ENCODE assay signal across 8 cellular contexts in the genomic region with DNA sequence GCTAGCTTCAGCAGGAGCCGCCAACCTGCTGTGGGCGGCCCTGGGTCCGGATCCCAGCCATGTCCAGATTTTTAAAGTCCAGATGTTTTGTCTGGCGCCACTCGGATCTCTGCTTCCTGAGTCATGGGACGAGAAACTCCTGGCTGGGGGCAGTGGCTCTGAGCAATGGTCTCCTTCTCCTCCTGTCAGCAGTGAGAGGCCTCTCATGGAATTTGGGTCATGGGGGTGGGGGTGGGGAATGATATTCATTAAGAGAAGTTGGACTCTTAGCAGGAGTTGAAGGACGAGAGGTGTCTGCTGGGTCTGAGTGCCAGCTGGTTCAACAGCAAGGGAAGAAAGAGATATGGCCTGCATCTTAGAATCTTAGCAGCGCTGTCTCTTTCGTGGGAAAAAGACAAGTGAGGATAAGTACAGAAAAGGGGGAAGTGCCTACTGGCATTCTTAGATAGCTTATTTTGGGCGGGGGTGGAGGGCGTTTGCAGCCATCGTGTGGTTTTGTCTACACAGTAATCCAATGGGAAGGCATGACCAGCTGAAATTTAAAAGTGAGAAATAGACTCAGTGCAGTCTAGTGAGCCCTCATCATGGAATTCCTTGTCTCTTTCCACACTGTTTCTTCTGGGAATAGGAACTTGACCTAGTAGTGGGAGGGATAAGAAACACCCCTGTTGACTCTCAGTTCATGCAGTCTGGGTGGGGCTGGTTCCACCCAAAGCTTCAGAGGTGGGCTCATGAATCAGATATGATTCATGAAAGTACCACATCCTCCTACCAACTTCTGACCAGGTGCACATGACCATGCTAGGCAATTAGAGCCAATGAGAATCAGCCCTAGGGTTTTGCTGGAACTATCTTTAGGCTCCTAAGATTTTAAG.
DNase-seq lines count a peak whose midpoint lies in the region; ATAC-seq and TF ChIP-seq lines count a peak whose summit lies in the region.

No MANE protein-coding gene starts in this region.

- TF ChIP-seq POLR2A in transverse colon (IDR thresholded peaks at IDR 0.05) (no peak), stomach (IDR thresholded peaks at IDR 0.05) (no peak), esophagus squamous epithelium (IDR thresholded peaks at IDR 0.05) (no peak)

- TF ChIP-seq CTCF in fibroblast of lung (conservative IDR thresholded peaks at IDR 0.05 in 1 of 2, IDR thresholded peaks at IDR 0.05 in 1 of 2; ENCODE audit: low read depth in 1 of 2, low read length in 2 of 2) (no peak), transverse colon (IDR thresholded peaks at IDR 0.05) (no peak), stomach (IDR thresholded peaks at IDR 0.05) (no peak), esophagus squamous epithelium (IDR thresholded peaks at IDR 0.05) (no peak)

- in situ Hi-C loops in transverse colon (cut with MboI; ENCODE audit: low pct_ligation_motif_present in 1 of 4, low pct_unique_long_range_greater_than_20kb in 1 of 4, low sequenced_read_pairs in 3 of 4) = no loop called here

- H3K9ac ChIP-seq in fibroblast of lung (ENCODE audit: insufficient read depth, low read length) = no peak overlapping the region

- intact Hi-C loops in transverse colon (cut with DNase I; ENCODE audit: low total_unique reads) (no loop called here), stomach (cut with DNase I; ENCODE audit: low total_unique reads) (no loop called here), esophagus squamous epithelium (cut with DNase I) (no loop called here)

- ATAC-seq in activated T-cell treated with anti-CD3 and anti-CD28 coated beads, Interleukin-2, amount 50 U/mL, for 72 hours (replicated peaks in 1 of 2) = peak; percentile 75 to 76
- ATAC-seq in HG03521 (IDR thresholded peaks at IDR 0.05; ENCODE audit: unreplicated experiment) = peak; percentile 73

- no peak overlapping the region for H3K4me2 ChIP-seq in fibroblast of lung (ENCODE audit: extremely low read depth, insufficient read depth, low read length)

- no peaks in the 10 kb centered on the region for H3K9me3 ChIP-seq in fibroblast of lung (ENCODE audit: control insufficient read depth, insufficient read depth, low read depth, low read length)
- no peaks in the 10 kb centered on the region for H3K9me3 ChIP-seq in transverse colon
- no peaks in the 10 kb centered on the region for H3K9me3 ChIP-seq in stomach
- no peaks in the 10 kb centered on the region for H3K9me3 ChIP-seq in esophagus squamous epithelium

- no peaks in the 10 kb centered on the region for H3K4me1 Mint-ChIP-seq in activated T-cell treated with anti-CD3 and anti-CD28 coated beads, Interleukin-2, amount 50 U/mL, for 72 hours (ENCODE audit: low read depth)
- no peaks in the 10 kb centered on the region for H3K4me1 Mint-ChIP-seq in activated T-cell treated with anti-CD3 and anti-CD28 coated beads, Interleukin-2, amount 50 U/mL, for 24 hours (ENCODE audit: low read depth)

- H3K36me3 ChIP-seq in fibroblast of lung (ENCODE audit: control insufficient read depth, insufficient read depth, low read length) (no peaks in the 10 kb centered on the region), transverse colon (no peaks in the 10 kb centered on the region), stomach (no peaks in the 10 kb centered on the region), esophagus squamous epithelium (no peaks in the 10 kb centered on the region)

- H3K27ac ChIP-seq in fibroblast of lung (ENCODE audit: insufficient read depth, low read length) (no peak overlapping the region), transverse colon (no peak overlapping the region), stomach (peak overlapping the region in 1 of 5 donors; percentile 10), esophagus squamous epithelium (peak overlapping the region in 2 of 4 donors; percentile 13 to 17)

- H3K4me3 ChIP-seq in fibroblast of lung (replicated peaks in 1 of 4; ENCODE audit: control extremely low read depth in 1 of 4, insufficient read depth in 1 of 4, low read depth in 3 of 4, low read length in 4 of 4) (no peak overlapping the region), transverse colon (no peak overlapping the region), stomach (no peak overlapping the region), esophagus squamous epithelium (no peak overlapping the region)

- no peaks in the 10 kb centered on the region for H3K27me3 ChIP-seq in fibroblast of lung (ENCODE audit: control insufficient read depth, insufficient read depth, low read length)
- peaks cover 10% of the 10 kb centered on the region for H3K27me3 ChIP-seq in transverse colon
- peaks cover 0 to 43% (median 0%) of the 10 kb centered on the region in 3 donors for H3K27me3 ChIP-seq in stomach
- peaks cover 0 to 23% (median 0%) of the 10 kb centered on the region in 4 donors for H3K27me3 ChIP-seq in esophagus squamous epithelium

- peak in 1 of 2 donors; percentile 5 for DNase-seq in activated T-cell treated with anti-CD3 and anti-CD28 coated beads, Interleukin-2, amount 50 U/mL, for 72 hours
- DNase-seq in activated T-cell treated with anti-CD3 and anti-CD28 coated beads, Interleukin-2, amount 50 U/mL, for 24 hours = no peak
- DNase-seq in fibroblast of lung (ENCODE audit: low read depth in 2 of 2) (peak; percentile 1 to 10), transverse colon (peak; percentile 11), stomach (no peak), GM19238 (ENCODE audit: insufficient read length, low spot score) (no peak), esophagus squamous epithelium (lab: John Stamatoyannopoulos, UW) (no peak)

- H3K27me3 Mint-ChIP-seq in activated T-cell treated with anti-CD3 and anti-CD28 coated beads, Interleukin-2, amount 50 U/mL, for 72 hours (ENCODE audit: low read depth) = peaks cover 50% of the 10 kb centered on the region
- peaks cover 39% of the 10 kb centered on the region for H3K27me3 Mint-ChIP-seq in activated T-cell treated with anti-CD3 and anti-CD28 coated beads, Interleukin-2, amount 50 U/mL, for 24 hours

- H4K20me1 ChIP-seq in fibroblast of lung (ENCODE audit: control insufficient read depth, extremely low read depth, insufficient read depth, low read length) = no peaks in the 10 kb centered on the region

- H2AFZ ChIP-seq in fibroblast of lung (ENCODE audit: low read length) = no peak overlapping the region

- no peak overlapping the region for H3K27ac Mint-ChIP-seq in activated T-cell treated with anti-CD3 and anti-CD28 coated beads, Interleukin-2, amount 50 U/mL, for 72 hours
- no peak overlapping the region for H3K27ac Mint-ChIP-seq in activated T-cell treated with anti-CD3 and anti-CD28 coated beads, Interleukin-2, amount 50 U/mL, for 24 hours

- H3K4me1 ChIP-seq in fibroblast of lung (ENCODE audit: control insufficient read depth, extremely low read depth, insufficient read depth, low read length) (no peaks in the 10 kb centered on the region), transverse colon (no peaks in the 10 kb centered on the region), stomach (no peaks in the 10 kb centered on the region), esophagus squamous epithelium (peaks cover 0 to 3% (median 0%) of the 10 kb centered on the region in 3 donors)

- H3K79me2 ChIP-seq in fibroblast of lung (ENCODE audit: control insufficient read depth, insufficient read depth, low read length) = no peaks in the 10 kb centered on the region

- TF ChIP-seq EP300 in transverse colon (IDR thresholded peaks at IDR 0.05; ENCODE audit: low read depth) = no peak
- TF ChIP-seq EP300 in stomach (IDR thresholded peaks at IDR 0.05) = no peak

- H3K36me3 Mint-ChIP-seq in activated T-cell treated with anti-CD3 and anti-CD28 coated beads, Interleukin-2, amount 50 U/mL, for 72 hours (ENCODE audit: insufficient read depth in 2 of 2) = no peaks in the 10 kb centered on the region
- no peaks in the 10 kb centered on the region for H3K36me3 Mint-ChIP-seq in activated T-cell treated with anti-CD3 and anti-CD28 coated beads, Interleukin-2, amount 50 U/mL, for 24 hours (ENCODE audit: low read depth)

- no peaks in the 10 kb centered on the region for H3K9me3 Mint-ChIP-seq in activated T-cell treated with anti-CD3 and anti-CD28 coated beads, Interleukin-2, amount 50 U/mL, for 72 hours
- H3K9me3 Mint-ChIP-seq in activated T-cell treated with anti-CD3 and anti-CD28 coated beads, Interleukin-2, amount 50 U/mL, for 24 hours = no peaks in the 10 kb centered on the region

- no peak overlapping the region for H3K4me3 Mint-ChIP-seq in activated T-cell treated with anti-CD3 and anti-CD28 coated beads, Interleukin-2, amount 50 U/mL, for 72 hours
- H3K4me3 Mint-ChIP-seq in activated T-cell treated with anti-CD3 and anti-CD28 coated beads, Interleukin-2, amount 50 U/mL, for 24 hours = no peak overlapping the region

- 63 to 77% methylated on average over 6 to 12 of the region's 12 CpGs for WGBS in transverse colon (ENCODE audit: low coverage in 1 of 2), 2 donors
- 57 to 73% (median 70%) methylated on average over 12 of the region's 12 CpGs for WGBS in stomach, 5 donors
- 61 to 75% methylated on average over 6 to 10 of the region's 12 CpGs for WGBS in esophagus squamous epithelium, 2 donors

Comparison
In these comparisons a context has a peak if more than half of its experiments do, and no peak if none do; other contexts are left out.
1. DNase-seq: peak in fibroblast of lung (2 of 2) and transverse colon (single experiment); none in activated T-cell treated with anti-CD3 and anti-CD28 coated beads, Interleukin-2, amount 50 U/mL, for 24 hours (single experiment), stomach (single experiment), GM19238 (single experiment) and esophagus squamous epithelium (single experiment).